ENCODE assay signal across 8 cellular contexts in the genomic region with DNA sequence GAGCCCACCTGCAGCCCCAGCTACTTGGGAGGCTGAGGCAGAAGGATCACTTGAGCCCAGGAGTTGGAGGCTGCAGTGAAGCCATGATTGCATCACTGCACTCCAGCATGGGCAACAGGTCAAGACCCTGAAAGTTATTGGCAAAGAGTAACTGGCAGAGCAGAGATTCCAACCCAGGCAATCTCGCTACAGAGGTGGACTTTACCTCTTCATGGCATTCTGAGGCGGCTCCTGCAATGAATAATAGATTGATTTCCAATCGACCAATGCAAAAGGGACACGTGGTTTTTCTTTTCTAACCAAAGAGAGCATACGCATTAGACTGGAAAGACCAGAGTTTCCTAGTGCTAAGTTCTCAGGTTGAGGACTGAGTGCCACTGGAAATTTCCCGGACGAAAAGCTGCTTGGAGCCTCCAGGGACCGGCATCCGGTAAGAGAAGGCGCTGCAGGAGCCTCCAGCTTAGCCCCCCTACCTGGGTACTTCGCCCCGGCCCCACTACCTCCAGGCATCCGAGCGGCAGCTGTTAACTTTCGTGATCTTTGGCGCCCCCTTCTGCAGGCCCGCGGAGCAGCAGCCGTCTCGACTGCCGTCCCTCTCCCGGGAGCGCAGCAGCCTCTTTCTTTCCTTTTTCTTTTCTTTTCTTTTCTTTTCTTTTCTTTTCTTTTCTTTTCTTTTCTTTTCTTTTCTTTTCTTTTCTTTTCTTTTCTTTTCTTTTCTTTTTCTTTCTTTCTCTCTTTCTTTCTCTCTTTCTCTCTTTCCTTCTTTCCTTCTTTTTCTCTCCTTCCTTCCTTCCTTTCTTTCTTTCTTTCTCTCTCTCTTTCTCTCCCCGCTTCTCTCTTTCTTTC. TPM values are rescaled to one million over a fixed set of nuclear protein-coding genes. Genes with fewer than 3 reads are reported as not detected.
DNase-seq lines count a peak whose midpoint lies in the region; ATAC-seq and TF ChIP-seq lines count a peak whose summit lies in the region.

No MANE protein-coding gene starts in this region.

- H3K4me1 Mint-ChIP-seq in endothelial cell (ENCODE audit: unreplicated experiment), result peaks cover 11% of the 10 kb centered on the region

- H3F3A ChIP-seq in GM23248 (ENCODE audit: insufficient read depth), result peaks cover 4% of the 10 kb centered on the region; the same call in 1 of the 2 replicates

- H2AFZ ChIP-seq in GM23248, result peak overlapping the region; percentile 86

- in situ Hi-C loops in GM23248 (cut with MboI), result no loop called here

- H3K27ac ChIP-seq in GM23248, result no peak overlapping the region

- H3K4me1 ChIP-seq in GM23248 (ENCODE audit: insufficient read depth) (peaks cover 3% of the 10 kb centered on the region; the same call in 1 of the 2 replicates), mucosa of descending colon (ENCODE audit: low read depth) (peaks cover 24% of the 10 kb centered on the region)

- H3K27me3 Mint-ChIP-seq in endothelial cell (ENCODE audit: unreplicated experiment), result no peaks in the 10 kb centered on the region

- TF ChIP-seq CTCF in AG09309 (IDR thresholded peaks at IDR 0.05; ENCODE audit: control insufficient read depth, insufficient read depth, low read depth, low read length, missing control alignments) (peak; percentile 84), endothelial cell (IDR thresholded peaks at IDR 0.05; ENCODE audit: unreplicated experiment) (peak; percentile 92), mucosa of descending colon (IDR thresholded peaks at IDR 0.05) (peak; percentile 88)

- ATAC-seq in mucosa of descending colon (peak; percentile 37), HG02885 (IDR thresholded peaks at IDR 0.05; ENCODE audit: poor library complexity, unreplicated experiment) (no peak)

- no peak overlapping the region for H3K4me3 Mint-ChIP-seq in endothelial cell (ENCODE audit: unreplicated experiment)

- 9 to 12% methylated on average over 24 of the region's 24 CpGs for WGBS in GM23248 (ENCODE audit: low coverage in 1 of 2, low lambda C conversion rate in 2 of 2, missing lambda C conversion rate in 2 of 2), 2 experiments

- DNase-seq in AG09309 (ENCODE audit: low read depth) (no peak), GM23248 (peak; percentile 76), NCI-H69 (lab: John Stamatoyannopoulos, UW) (peak; percentile 92), endothelial cell (ENCODE audit: low spot score) (peak; percentile 90), mucosa of descending colon (peak; percentile 83 to 93 (median 92))
- peak; percentile 59 to 74 for DNase-seq in activated CD8-positive, alpha-beta memory T cell treated with anti-CD3 and anti-CD28 coated beads for 4 hours (ENCODE audit: low read depth in 2 of 2)
- DNase-seq in stimulated activated CD8-positive, alpha-beta memory T cell treated with anti-CD3 and anti-CD28 coated beads, Interleukin-4, amount 100 ng/mL, for 4 hours (ENCODE audit: low read depth in 2 of 2, low spot score in 1 of 2), result peak; percentile 59 to 69

- H3K9me3 Mint-ChIP-seq in endothelial cell (ENCODE audit: unreplicated experiment), result no peaks in the 10 kb centered on the region

- H3K4me3 ChIP-seq in AG09309 (ENCODE audit: control insufficient read depth, low read depth, low read length) (peak overlapping the region; percentile 25), GM23248 (peak overlapping the region; percentile 64), mucosa of descending colon (no peak overlapping the region)

- no peaks in the 10 kb centered on the region for H3K9me3 ChIP-seq in GM23248 (ENCODE audit: low read depth)
- no peaks in the 10 kb centered on the region for H3K9me3 ChIP-seq in mucosa of descending colon

- intact Hi-C loops in mucosa of descending colon (cut with DNase I, micrococcal nuclease), result loop anchor here (5.0 to 10.0 kb wide), 3 partner anchors 81 to 296 kb away; a partner anchor contains a TSS

- 0 out of 2 replicates have a peak, but pooled peaks cover under 1% of the 10 kb centered on the region for H3K79me2 ChIP-seq in GM23248 (ENCODE audit: insufficient read depth)

- peak overlapping the region; percentile 78 for H3K4me2 ChIP-seq in GM23248 (ENCODE audit: unreplicated experiment)

- H3K36me3 ChIP-seq in GM23248 (ENCODE audit: low read depth) (no peaks in the 10 kb centered on the region), mucosa of descending colon (ENCODE audit: low read depth) (no peaks in the 10 kb centered on the region)

- H3K27ac Mint-ChIP-seq in endothelial cell (ENCODE audit: unreplicated experiment), result no peak overlapping the region

- H3K36me3 Mint-ChIP-seq in endothelial cell (ENCODE audit: low read depth, unreplicated experiment), result no peaks in the 10 kb centered on the region

- no peaks in the 10 kb centered on the region for H3K9me2 ChIP-seq in GM23248 (ENCODE audit: insufficient read depth)

- no peaks in the 10 kb centered on the region for H3K27me3 ChIP-seq in GM23248 (replicated peaks; ENCODE audit: insufficient read depth)

- peak overlapping the region; percentile 51 for H3K9ac ChIP-seq in GM23248

- H4K20me1 ChIP-seq in GM23248 (ENCODE audit: insufficient read depth), result no peaks in the 10 kb centered on the region

RNA-seq across cellular contexts. Expression of a gene that starts 4.1 kb away (rescaled TPM):
- 0.43 and 1.9 TPM in 2 replicates for total RNA-seq in GM23248 (2014; rRNA removed; shearing (Covaris generic))
- 1.3 TPM in 2 replicates for polyA plus RNA-seq in GM23248 (2016; fragmentation: Nextera tagmentation; extraction: Ambion mirVana)
- total RNA-seq in endothelial cell (ENCODE audit: unreplicated experiment) (1.6 TPM), mucosa of descending colon (1 to 10 TPM; 2.5 to 4.9 (median 3.2) TPM)

RNA-seq across cellular contexts. Expression of a gene that starts 11.4 kb away (rescaled TPM):
- 26.2 and 37.8 TPM in 2 replicates for total RNA-seq in GM23248 (2014; rRNA removed; shearing (Covaris generic))
- polyA plus RNA-seq in GM23248 (2016; fragmentation: Nextera tagmentation; extraction: Ambion mirVana), result 26.9 and 29.9 TPM in 2 replicates
- total RNA-seq in endothelial cell (ENCODE audit: unreplicated experiment) (28.3 TPM), mucosa of descending colon (10 to 100 TPM in 1 of 3 donors, 1 to 10 TPM in 2; 7.8 to 19.4 (median 8.6) TPM)

RNA-seq across cellular contexts. Expression of a gene that starts 11.7 kb away (rescaled TPM):
- 40.5 and 69.8 TPM in 2 replicates for total RNA-seq in GM23248 (2014; rRNA removed; shearing (Covaris generic))
- polyA plus RNA-seq in GM23248 (2016; fragmentation: Nextera tagmentation; extraction: Ambion mirVana), result 53.0 and 55.2 TPM in 2 replicates
- 71.8 TPM for total RNA-seq in endothelial cell (ENCODE audit: unreplicated experiment)
- total RNA-seq in mucosa of descending colon, result 10 to 100 TPM; 31.6 to 62.5 (median 34.2) TPM

RNA-seq across cellular contexts. Expression of a gene that starts 17.9 kb away (rescaled TPM):
- total RNA-seq in GM23248 (2014; rRNA removed; shearing (Covaris generic)), result 49.4 and 54.0 TPM in 2 replicates
- 92.2 and 96.7 TPM in 2 replicates for polyA plus RNA-seq in GM23248 (2016; fragmentation: Nextera tagmentation; extraction: Ambion mirVana)
- 68.6 TPM for total RNA-seq in endothelial cell (ENCODE audit: unreplicated experiment)
- total RNA-seq in mucosa of descending colon, result 100 to 1,000 TPM; 135 to 221 (median 187) TPM

RNA-seq across cellular contexts. Expression of a gene that starts 27.7 kb away (rescaled TPM):
- total RNA-seq in GM23248 (2014; rRNA removed; shearing (Covaris generic)), result 7.0 and 11.8 TPM in 2 replicates
- polyA plus RNA-seq in GM23248 (2016; fragmentation: Nextera tagmentation; extraction: Ambion mirVana), result 5.1 and 5.8 TPM in 2 replicates
- total RNA-seq in endothelial cell (ENCODE audit: unreplicated experiment) (30.2 TPM), mucosa of descending colon (10 to 100 TPM; 36.7 to 78.9 (median 49.0) TPM)
